12 cellular contexts compared by ENCODE assay signal in the genomic region with DNA sequence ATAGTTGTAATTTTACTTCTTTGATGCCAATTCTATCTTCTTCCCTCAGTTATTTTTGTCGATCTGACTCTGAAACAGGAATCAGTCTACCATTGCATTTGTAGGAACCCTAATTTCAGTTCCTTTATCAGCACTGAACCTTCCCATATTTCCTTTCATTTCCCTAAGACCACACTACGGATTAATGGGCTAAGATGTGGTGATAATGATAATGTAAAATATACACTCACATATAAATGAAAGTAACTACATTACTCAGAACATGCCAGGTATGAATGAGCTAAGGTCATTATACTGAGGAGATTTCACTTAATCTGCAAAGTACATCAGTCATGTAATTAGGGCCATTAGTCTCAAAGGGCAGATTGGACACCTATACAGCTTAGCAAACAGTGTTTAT.
DNase-seq lines count a peak whose midpoint lies in the region; ATAC-seq and TF ChIP-seq lines count a peak whose summit lies in the region.
"Had no signal": no experiment of that assay in that cellular context is flagged by ENCODE, and none has a peak within 500 bp of the region (broad histone marks: within the 10 kb centered on the region; RNA-seq: fewer than 3 reads in every experiment).

No MANE protein-coding gene starts in this region.

- no peak for TF ChIP-seq CTCF in GM13977 (IDR thresholded peaks at IDR 0.05; ENCODE audit: extremely low read depth, insufficient read depth, missing control alignments)

- DNase-seq in GM13977 (ENCODE audit: low spot score): peak; percentile 34
- peak; percentile 70 for DNase-seq in NCI-H748 (lab: John Stamatoyannopoulos, UW; ENCODE audit: unreplicated experiment)
- no peak for DNase-seq in activated effector memory CD4-positive, alpha-beta T cell treated with Interleukin-2 at 50 U/mL for 16 hours
- DNase-seq in activated CD4-positive, CD25-positive, alpha-beta regulatory T cell (lab: John Stamatoyannopoulos, UW): no peak
- DNase-seq in substantia nigra (lab: John Stamatoyannopoulos, UW): no peak
- DNase-seq in head of caudate nucleus: no peak
- DNase-seq: activated CD4-positive, alpha-beta T cell treated with anti-CD3 and anti-CD28 coated beads, Interleukin-2, amount 50 U/mL, for 48 hours; GDM1; SW 1271 had no signal

- no peak overlapping the region for H3K27ac ChIP-seq in substantia nigra (ENCODE audit: low read depth, low read length, poor library complexity, severe bottlenecking)

- ATAC-seq in GM21381 (IDR thresholded peaks at IDR 0.05; ENCODE audit: unreplicated experiment): peak; percentile 70
- peak; percentile 75 for ATAC-seq in HG03064 (IDR thresholded peaks at IDR 0.05; ENCODE audit: low read depth, unreplicated experiment)
- ATAC-seq: K562 had no signal

- intact Hi-C loops in head of caudate nucleus (cut with DNase I): no loop called here

- in situ Hi-C loops in GM13977 (cut with MboI; ENCODE audit: low pct_unique_long_range_greater_than_20kb, low sequenced_read_pairs, unreplicated experiment): no loop called here

Comparison
In these comparisons a context has a peak if more than half of its experiments do, and no peak if none do; other contexts are left out.
1. DNase-seq: peak in GM13977 (single experiment) and NCI-H748 (single experiment); none in activated effector memory CD4-positive, alpha-beta T cell treated with Interleukin-2 at 50 U/mL for 16 hours (single experiment), activated CD4-positive, CD25-positive, alpha-beta regulatory T cell (0 of 4), substantia nigra (0 of 49) and head of caudate nucleus (0 of 42).